20 cellular contexts compared by ENCODE assay signal in genomic region chr12:128165387-128165786, GRCh38.
DNase-seq lines count a peak whose midpoint lies in the region; ATAC-seq, FAIRE-seq and TF ChIP-seq lines count a peak whose summit lies in the region.
"Had no signal": no experiment of that assay in that cellular context is flagged by ENCODE, and none has a peak within 500 bp of the region (broad histone marks: within the 10 kb centered on the region; RNA-seq: fewer than 3 reads in every experiment).

No MANE protein-coding gene starts in this region.

- no peak overlapping the region for H3K9ac ChIP-seq in HepG2 (ENCODE audit: insufficient read depth, low read depth, low read length)
- no peak overlapping the region for H3K9ac ChIP-seq in K562 (ENCODE audit: insufficient read depth in 1 of 2, low read depth in 2 of 2, low read length in 2 of 2)
- H3K9ac ChIP-seq: BLaER1 had no signal

- no peaks in the 10 kb centered on the region for H3K79me2 ChIP-seq in HepG2 (ENCODE audit: insufficient read depth, low read length)
- H3K79me2 ChIP-seq in K562 (ENCODE audit: control insufficient read depth, insufficient read depth, low read length): no peaks in the 10 kb centered on the region

- 62% methylated on average over 3 of the region's 3 CpGs for WGBS in HepG2 (ENCODE audit: low lambda C conversion rate)
- 65% methylated on average over 3 of the region's 3 CpGs for WGBS in right lobe of liver (ENCODE audit: insufficient coverage, low coverage, low lambda C conversion rate, missing lambda C conversion rate)
- WGBS in K562 (ENCODE audit: insufficient coverage, low coverage, missing lambda C conversion rate): 3% methylated on average over 3 of the region's 3 CpGs
- WGBS in spleen, 5 donors: 88 to 95% (median 92%) methylated on average over 3 of the region's 3 CpGs
- 87 to 92% (median 90%) methylated on average over 3 of the region's 3 CpGs for WGBS in small intestine, 3 donors

- H3K9me1 ChIP-seq in K562 (ENCODE audit: control insufficient read depth, insufficient read depth, low read length): no peaks in the 10 kb centered on the region

- CTCF ChIA-PET in HepG2 (lab: Yijun Ruan, JAX; ENCODE audit: low intra/inter-chr PET ratio, low total read pairs): no interaction called here
- CTCF ChIA-PET in K562 (lab: Yijun Ruan, JAX; ENCODE audit: low intra/inter-chr PET ratio): no interaction called here

- no peaks in the 10 kb centered on the region; a peak in 1 of 5 replicates for H3K27me3 ChIP-seq in HepG2 (ENCODE audit: control insufficient read depth in 1 of 2, insufficient read depth in 2 of 2, low read length in 2 of 2)
- no peaks in the 10 kb centered on the region for H3K27me3 ChIP-seq in right lobe of liver
- H3K27me3 ChIP-seq in K562 (ENCODE audit: control insufficient read depth in 2 of 2, insufficient read depth in 2 of 2, low read length in 2 of 2): no peaks in the 10 kb centered on the region
- H3K27me3 ChIP-seq in spleen (replicated peaks in 1 of 7): no peaks in the 10 kb centered on the region
- no peaks in the 10 kb centered on the region for H3K27me3 ChIP-seq in small intestine (ENCODE audit: control insufficient read depth in 2 of 2, insufficient read depth in 2 of 2, low read length in 2 of 2)
- H3K27me3 ChIP-seq: BE2C, BLaER1 had no signal

- TF ChIP-seq EP300 in HepG2 (IDR thresholded peaks at IDR 0.05; ENCODE audit: low read depth in 2 of 2, low read length in 2 of 2) (no peak), HepG2 (CRISPR knock-in tag; IDR thresholded peaks at IDR 0.05; ENCODE audit: borderline replicate concordance) (no peak), K562 (IDR thresholded peaks at IDR 0.05; ENCODE audit: low read length) (no peak)

- FAIRE-seq in HepG2 (lab: Jason Lieb, UNC) (no peak), K562 (lab: Jason Lieb, UNC) (no peak), small intestine (lab: Jason Lieb, UNC) (no peak)
- FAIRE-seq: G401.6, GM12891, GM18507 had no signal

- H3K27ac ChIP-seq in HepG2 (ENCODE audit: extremely low read length, insufficient read depth, low read length) (no peak overlapping the region), right lobe of liver (no peak overlapping the region), K562 (ENCODE audit: extremely low read depth, low read depth, low read length) (no peak overlapping the region), spleen (no peak overlapping the region), small intestine (ENCODE audit: low read depth in 1 of 2, low read length in 1 of 2) (no peak overlapping the region)
- H3K27ac ChIP-seq: 22Rv1, BLaER1 had no signal

- intact Hi-C loops in HepG2 (cut with micrococcal nuclease; ENCODE audit: unreplicated experiment): no loop called here
- intact Hi-C loops in right lobe of liver (cut with DNase I): no loop called here
- intact Hi-C loops in K562 (cut with micrococcal nuclease): no loop called here
- intact Hi-C loops in spleen (cut with DNase I; ENCODE audit: low total_unique reads): no loop called here

- H3K4me1 ChIP-seq in HepG2 (ENCODE audit: insufficient read depth, low read length) (no peaks in the 10 kb centered on the region), right lobe of liver (no peaks in the 10 kb centered on the region), K562 (replicated peaks in 1 of 2; ENCODE audit: control insufficient read depth in 2 of 2, insufficient read depth in 2 of 2, low read length in 2 of 2) (no peaks in the 10 kb centered on the region), spleen (no peaks in the 10 kb centered on the region), small intestine (ENCODE audit: control insufficient read depth in 2 of 2, insufficient read depth in 1 of 2, low read depth in 1 of 2, low read length in 1 of 2) (no peaks in the 10 kb centered on the region)
- H3K4me1 ChIP-seq: BE2C had no signal

- H2AFZ ChIP-seq in HepG2 (ENCODE audit: low read length) (no peak overlapping the region), K562 (ENCODE audit: low read depth, low read length) (no peak overlapping the region)

- TF ChIP-seq RAD21 in HepG2 (CRISPR knock-in tag; IDR thresholded peaks at IDR 0.05) (no peak), K562 (CRISPR knock-in tag; conservative IDR thresholded peaks at IDR 0.05 in 1 of 2, IDR thresholded peaks at IDR 0.05 in 1 of 2) (no peak)

- POLR2A ChIA-PET in HepG2 (lab: Yijun Ruan, JAX): no interaction called here
- POLR2A ChIA-PET in K562 (lab: Yijun Ruan, JAX): no interaction called here

- no peak overlapping the region for H3K4me2 ChIP-seq in HepG2 (ENCODE audit: low read depth, low read length)
- H3K4me2 ChIP-seq in K562 (ENCODE audit: insufficient read depth, low read length): no peak overlapping the region

- no peaks in the 10 kb centered on the region for H3K36me3 ChIP-seq in HepG2 (replicated peaks in 1 of 2; ENCODE audit: control insufficient read depth in 1 of 2, insufficient read depth in 2 of 2, low read length in 2 of 2)
- H3K36me3 ChIP-seq in right lobe of liver: no peaks in the 10 kb centered on the region
- no peaks in the 10 kb centered on the region for H3K36me3 ChIP-seq in K562 (ENCODE audit: control insufficient read depth, insufficient read depth, low read length)
- H3K36me3 ChIP-seq in spleen: no peaks in the 10 kb centered on the region
- H3K36me3 ChIP-seq in small intestine (ENCODE audit: control insufficient read depth in 2 of 2, insufficient read depth in 2 of 2, low read length in 2 of 2): no peaks in the 10 kb centered on the region
- H3K36me3 ChIP-seq: BE2C, BLaER1 had no signal

- no peak overlapping the region for H3K4me3 ChIP-seq in HepG2 (replicated peaks in 1 of 3; ENCODE audit: insufficient read depth in 1 of 3, low read depth in 2 of 3, low read length in 3 of 3)
- no peak overlapping the region for H3K4me3 ChIP-seq in right lobe of liver
- no peak overlapping the region for H3K4me3 ChIP-seq in K562
- no peak overlapping the region for H3K4me3 ChIP-seq in spleen
- no peak overlapping the region for H3K4me3 ChIP-seq in small intestine (ENCODE audit: low read depth in 1 of 2, low read length in 2 of 2)
- H3K4me3 ChIP-seq: BLaER1 had no signal

- in situ Hi-C loops in HepG2 (cut with HindIII; ENCODE audit: extremely low pct_ligation_motif_present, low pct_unique_long_range_greater_than_20kb): no loop called here
- in situ Hi-C loops in K562 (cut with MboI): no loop called here

- DNase-seq in HepG2 (ENCODE audit: low spot score) (no peak), right lobe of liver (no peak), K562 (ENCODE audit: extremely low read depth in 1 of 4, low spot score in 3 of 4) (no peak), spleen (no peak), small intestine (no peak)
- DNase-seq: ACHN; BE2C; C1 segment of cervical spinal cord; CD4-positive, alpha-beta memory T cell; CD4-positive, CD25-positive, alpha-beta regulatory T cell; CD8-positive, alpha-beta memory T cell; COR-L47; DMS 273 treated with DMSO at 0.1 percent for 48 hours; DMS79 treated with DMSO at 0.1 percent for 48 hours; GF-D8 had no signal

- BruUV-seq in HepG2 (replicated peaks; lab: Mats Ljungman, UMichigan) (no TSS peak), K562 (replicated peaks; lab: Mats Ljungman, UMichigan) (no TSS peak)

- H4K20me1 ChIP-seq in HepG2 (ENCODE audit: insufficient read depth, low read length): no peaks in the 10 kb centered on the region
- no peaks in the 10 kb centered on the region for H4K20me1 ChIP-seq in K562 (replicated peaks; ENCODE audit: control insufficient read depth, insufficient read depth, low read length)
- H4K20me1 ChIP-seq: BLaER1 had no signal

- peaks cover 11% of the 10 kb centered on the region; the same call in 1 of the 2 replicates for H3K9me3 ChIP-seq in HepG2 (ENCODE audit: low read length)
- H3K9me3 ChIP-seq in right lobe of liver: no peaks in the 10 kb centered on the region
- no peaks in the 10 kb centered on the region for H3K9me3 ChIP-seq in K562 (replicated peaks; ENCODE audit: control insufficient read depth, insufficient read depth, low read depth, low read length)
- peaks cover 0 to 5% (median 0%) of the 10 kb centered on the region in 8 donors for H3K9me3 ChIP-seq in spleen
- no peaks in the 10 kb centered on the region for H3K9me3 ChIP-seq in small intestine (ENCODE audit: control insufficient read depth, low read depth)
- H3K9me3 ChIP-seq: BE2C, BLaER1 had no signal

- no peak for TF ChIP-seq POLR2A in HepG2 (IDR thresholded peaks at IDR 0.05; ENCODE audit: insufficient read depth in 1 of 2, low read depth in 2 of 2, low read length in 2 of 2)
- no peak for TF ChIP-seq POLR2A in right lobe of liver (IDR thresholded peaks at IDR 0.05)
- no peak for TF ChIP-seq POLR2A in K562 (conservative IDR thresholded peaks at IDR 0.05)
- no peak for TF ChIP-seq POLR2A in spleen (IDR thresholded peaks at IDR 0.05)

- TF ChIP-seq CTCF in HepG2 (CRISPR knock-in tag; IDR thresholded peaks at IDR 0.05) (no peak), right lobe of liver (IDR thresholded peaks at IDR 0.05) (no peak), K562 (IDR thresholded peaks at IDR 0.05 in 2 of 3, conservative IDR thresholded peaks at IDR 0.05 in 1 of 3; ENCODE audit: insufficient read depth in 2 of 3, low read depth in 1 of 3, low read length in 3 of 3) (no peak), spleen (IDR thresholded peaks at IDR 0.05 in 8 of 11, conservative IDR thresholded peaks at IDR 0.05 in 3 of 11) (no peak)

- ATAC-seq in HepG2: no peak
- ATAC-seq in right lobe of liver: no peak
- ATAC-seq in K562: no peak

TF ChIP-seq in HepG2, 621 proteins besides CTCF, POLR2A, EP300 and RAD21 (continues in another document):
- TF ChIP-seq TOPORS (CRISPR knock-in tag; IDR thresholded peaks at IDR 0.05) (no peak), FOXJ3 (CRISPR knock-in tag; IDR thresholded peaks at IDR 0.05; ENCODE audit: borderline replicate concordance) (no peak)

TF ChIP-seq in K562, 482 proteins besides CTCF, POLR2A, EP300 and RAD21 (continues in another document):
- no peak for TF ChIP-seq ADNP (tag; IDR thresholded peaks at IDR 0.05)
- TF ChIP-seq ZNF41 (CRISPR knock-in tag; conservative IDR thresholded peaks at IDR 0.05): no peak
- TF ChIP-seq CBFB (CRISPR knock-in tag; IDR thresholded peaks at IDR 0.05): no peak
- TF ChIP-seq SRSF9 (IDR thresholded peaks at IDR 0.05; ENCODE audit: borderline replicate concordance, low read depth, low read length): no peak
- TF ChIP-seq KLF16 (IDR thresholded peaks at IDR 0.05): no peak
- no peak for TF ChIP-seq SIX5 (IDR thresholded peaks at IDR 0.05; ENCODE audit: borderline replicate concordance in 1 of 2, insufficient read depth in 1 of 2, low read depth in 1 of 2, low read length in 2 of 2)
- TF ChIP-seq MAFK (IDR thresholded peaks at IDR 0.05; ENCODE audit: low read length): peak; percentile 30; the same call in 1 of the 2 replicates

Comparison
In these comparisons a context has a peak if more than half of its experiments do, and no peak if none do; other contexts are left out.
1. Of the 241 proteins assayed by ChIP-seq in both HepG2 and K562: peak only in HepG2: none; only in K562: MAFG; in both: MAFF and MAFK; in neither: 238.